In genomic region chr2:202031261-202031986, GRCh38 we compare ENCODE assay signal across 14 cellular contexts. TPM values are rescaled to one million over a fixed set of nuclear protein-coding genes. Genes with fewer than 3 reads are reported as not detected.
DNase-seq lines count a peak whose midpoint lies in the region; ATAC-seq, FAIRE-seq and TF ChIP-seq lines count a peak whose summit lies in the region.
"Had no signal": no experiment of that assay in that cellular context is flagged by ENCODE, and none has a peak within 500 bp of the region (broad histone marks: within the 10 kb centered on the region; RNA-seq: fewer than 3 reads in every experiment).

No MANE protein-coding gene starts in this region.

- DNase-seq in left ventricle myocardium inferior (no peak), Right ventricle myocardium superior (no peak), astrocyte of the cerebellum (ENCODE audit: low read depth) (no peak), mesothelial cell of epicardium (ENCODE audit: low spot score in 2 of 2, unreplicated experiment in 2 of 2) (no peak), uterus (no peak), GM12891 (ENCODE audit: insufficient read length, low spot score) (no peak)
- DNase-seq: activated CD4-positive, alpha-beta T cell treated with anti-CD3 and anti-CD28 coated beads, Interleukin-2, amount 50 U/mL, for 1 hour; esophagus squamous epithelium; left cardiac atrium; NCI-H524 treated with DMSO at 0.1 percent for 48 hours had no signal

- no peak for TF ChIP-seq CTCF in left ventricle myocardium inferior (IDR thresholded peaks at IDR 0.05; ENCODE audit: borderline replicate concordance)
- TF ChIP-seq CTCF in astrocyte of the cerebellum (IDR thresholded peaks at IDR 0.05; ENCODE audit: low read depth, low read length, missing control alignments): no peak
- TF ChIP-seq CTCF in mesothelial cell of epicardium (IDR thresholded peaks at IDR 0.05; ENCODE audit: unreplicated experiment): no peak
- TF ChIP-seq CTCF in uterus (IDR thresholded peaks at IDR 0.05): no peak

- H3K27me3 Mint-ChIP-seq in mesothelial cell of epicardium (ENCODE audit: low read depth): no peaks in the 10 kb centered on the region

- FAIRE-seq in GM12891 (lab: Jason Lieb, UNC): no peak

- H3K4me3 Mint-ChIP-seq in mesothelial cell of epicardium: peak overlapping the region; percentile 89

- H3K27me3 ChIP-seq in left ventricle myocardium inferior (ENCODE audit: low read depth) (peaks cover 34% of the 10 kb centered on the region), uterus (no peaks in the 10 kb centered on the region)

- in situ Hi-C loops in astrocyte of the cerebellum (cut with HindIII; ENCODE audit: low sequenced_read_pairs): no loop called here

- H3K27ac ChIP-seq in left ventricle myocardium inferior (replicated peaks) (peak overlapping the region; percentile 98), uterus (peak overlapping the region; percentile 87 to 98)
- H3K27ac ChIP-seq: BLaER1 had no signal

- intact Hi-C loops in left ventricle myocardium inferior (cut with micrococcal nuclease): no loop called here
- intact Hi-C loops in Right ventricle myocardium superior (cut with DNase I): loop anchor here (5.0 kb wide), 1 partner anchor 169 kb away; no protein-coding TSS in a partner anchor
- intact Hi-C loops in uterus (cut with DNase I; ENCODE audit: low total_unique reads): no loop called here

- H3K36me3 ChIP-seq in left ventricle myocardium inferior (no peaks in the 10 kb centered on the region), uterus (no peaks in the 10 kb centered on the region)
- H3K36me3 ChIP-seq: BLaER1 had no signal

- peak overlapping the region; percentile 100 for H3K27ac Mint-ChIP-seq in mesothelial cell of epicardium

- H3K4me3 ChIP-seq in left ventricle myocardium inferior: peak overlapping the region; percentile 87
- peak overlapping the region; percentile 69 for H3K4me3 ChIP-seq in astrocyte of the cerebellum (ENCODE audit: low read depth, low read length)
- peak overlapping the region in 1 of 2 donors; percentile 65 for H3K4me3 ChIP-seq in uterus

- H3K4me1 Mint-ChIP-seq in mesothelial cell of epicardium: peaks cover 26% of the 10 kb centered on the region

- H3K4me1 ChIP-seq in left ventricle myocardium inferior: peaks cover 50% of the 10 kb centered on the region
- peaks cover 0 to 5% of the 10 kb centered on the region in 2 donors for H3K4me1 ChIP-seq in uterus

- no peaks in the 10 kb centered on the region for H3K9me3 ChIP-seq in left ventricle myocardium inferior (replicated peaks)
- H3K9me3 ChIP-seq in uterus: no peaks in the 10 kb centered on the region
- H3K9me3 ChIP-seq: BLaER1, esophagus squamous epithelium had no signal

- TF ChIP-seq POLR2A in uterus (IDR thresholded peaks at IDR 0.05) (no peak), GM12891 (IDR thresholded peaks at IDR 0.05; ENCODE audit: low read depth, low read length) (no peak), GM18505 (IDR thresholded peaks at IDR 0.05; ENCODE audit: borderline replicate concordance, extremely low read depth, insufficient read depth, insufficient read length) (no peak)

- no peaks in the 10 kb centered on the region for H3K9me3 Mint-ChIP-seq in mesothelial cell of epicardium

- ATAC-seq in Right ventricle myocardium superior (ENCODE audit: poor library complexity) (no peak), GM18505 (IDR thresholded peaks at IDR 0.05; ENCODE audit: unreplicated experiment) (no peak), GM21717 (IDR thresholded peaks at IDR 0.05; ENCODE audit: unreplicated experiment) (no peak)
- ATAC-seq: left cardiac atrium had no signal

- no peaks in the 10 kb centered on the region for H3K36me3 Mint-ChIP-seq in mesothelial cell of epicardium

TF ChIP-seq in GM12891, 5 proteins besides CTCF, POLR2A, EP300 and RAD21:
- TF ChIP-seq SPI1 (IDR thresholded peaks at IDR 0.05; ENCODE audit: low read depth, low read length) (no peak), PAX5 (IDR thresholded peaks at IDR 0.05; ENCODE audit: insufficient read depth, low read length, severe bottlenecking) (no peak), TAF1 (IDR thresholded peaks at IDR 0.05; ENCODE audit: low read depth, low read length) (no peak), POLR2AphosphoS5 (IDR thresholded peaks at IDR 0.05; ENCODE audit: low read depth, low read length) (no peak), POU2F2 (IDR thresholded peaks at IDR 0.05; ENCODE audit: low read depth, low read length) (no peak)

RNA-seq across cellular contexts. Expression of gene FZD7, which starts 2.2 kb away (rescaled TPM):
- total RNA-seq in left ventricle myocardium inferior (35.2 TPM), Right ventricle myocardium superior (25.3 TPM), mesothelial cell of epicardium (126 to 132 TPM (median 132 TPM) in 3 replicates), uterus (10 to 100 TPM in 3 of 4 donors, under 1 TPM in 1; 0.77 to 38.8 (median 20.0) TPM)
- polyA plus RNA-seq in GM12891 (2012; ENCODE audit: low read depth, missing spikeins): 0.18 TPM

RNA-seq across cellular contexts. Expression of gene KIAA2012, which starts 41.6 kb away (rescaled TPM):
- total RNA-seq in left ventricle myocardium inferior (not detected), Right ventricle myocardium superior (not detected), mesothelial cell of epicardium (0.24 to 0.45 TPM (median 0.25 TPM) in 3 replicates), uterus (under 1 TPM in 3 of 4 donors, not detected in 1; 0.15 to 0.76 (median 0.26) TPM)
- polyA plus RNA-seq in GM12891 (2012; ENCODE audit: low read depth, missing spikeins): 0.03 TPM
- total RNA-seq: esophagus squamous epithelium, left cardiac atrium, SK-MEL-5 had no signal
